ENCODE assay signal across 23 cellular contexts in genomic region chr14:72434856-72435255, GRCh38.
"Had no signal": no experiment of that assay in that cellular context is flagged by ENCODE, and none has a peak within 500 bp of the region (broad histone marks: within the 10 kb centered on the region; RNA-seq: fewer than 3 reads in every experiment).

No MANE protein-coding gene starts in this region.

- H3K27me3 ChIP-seq: cardiac muscle cell, ovary, stomach had no signal

- DNase-seq: activated CD4-positive, alpha-beta T cell treated with anti-CD3 and anti-CD28 coated beads for 36 hours; activated gamma-delta T cell treated with Interleukin-2 at 50 U/mL for 16 hours; activated T-cell treated with anti-CD3 and anti-CD28 coated beads for 4 hours; amniotic stem cell; dermis blood vessel endothelial cell; effector memory CD4-positive, alpha-beta T cell; immature natural killer cell; left ventricle myocardium superior; mucosa of descending colon; naive B cell; ovary; psoas muscle; right cardiac atrium; SK-N-SH; stimulated activated CD4-positive, alpha-beta T cell treated with anti-CD3 and anti-CD28 coated beads, Interleukin-15, amount 100 ng/mL, for 24 hours; stimulated activated CD4-positive, alpha-beta T cell treated with anti-CD3 and anti-CD28 coated beads, Interleukin-2, amount 100 ng/mL, for 48 hours; stomach; WERI-Rb-1 had no signal

- H3K9me3 Mint-ChIP-seq: immature natural killer cell, type B pancreatic cell had no signal

- H3K9ac ChIP-seq: SK-N-SH had no signal

- H3K36me3 Mint-ChIP-seq: immature natural killer cell, memory B cell, naive B cell, type B pancreatic cell had no signal

- ATAC-seq: activated CD4-positive, alpha-beta T cell treated with anti-CD3 and anti-CD28 coated beads for 36 hours; activated naive CD4-positive, alpha-beta T cell treated with anti-CD3 and anti-CD28 coated beads, Interleukin-2, amount 50 U/mL, for 72 hours; left ventricle myocardium superior; mucosa of descending colon; psoas muscle; right cardiac atrium had no signal

- H3K4me3 Mint-ChIP-seq: activated CD4-positive, alpha-beta T cell treated with anti-CD3 and anti-CD28 coated beads for 36 hours; immature natural killer cell; memory B cell; naive B cell; type B pancreatic cell had no signal

- H3K27ac ChIP-seq: cardiac muscle cell, ovary, psoas muscle, skin epidermis, stomach, WERI-Rb-1 had no signal

- H3K36me3 ChIP-seq: cardiac muscle cell, ovary, stomach, WERI-Rb-1 had no signal

- H3K27me3 Mint-ChIP-seq: activated CD4-positive, alpha-beta T cell treated with anti-CD3 and anti-CD28 coated beads for 36 hours had no signal

- H3K9me3 ChIP-seq: mucosa of descending colon, ovary, psoas muscle, SK-N-SH, stomach had no signal

- H3K4me1 ChIP-seq: psoas muscle, stomach had no signal

- H3K27ac Mint-ChIP-seq: activated CD4-positive, alpha-beta T cell treated with anti-CD3 and anti-CD28 coated beads for 36 hours; activated naive CD4-positive, alpha-beta T cell treated with anti-CD3 and anti-CD28 coated beads, Interleukin-2, amount 50 U/mL, for 72 hours; memory B cell; type B pancreatic cell had no signal

- H3K4me3 ChIP-seq: cardiac muscle cell, mucosa of descending colon, ovary, psoas muscle, skin epidermis, stomach had no signal
